ENCODE assay signal across 24 cellular contexts in the genomic region with DNA sequence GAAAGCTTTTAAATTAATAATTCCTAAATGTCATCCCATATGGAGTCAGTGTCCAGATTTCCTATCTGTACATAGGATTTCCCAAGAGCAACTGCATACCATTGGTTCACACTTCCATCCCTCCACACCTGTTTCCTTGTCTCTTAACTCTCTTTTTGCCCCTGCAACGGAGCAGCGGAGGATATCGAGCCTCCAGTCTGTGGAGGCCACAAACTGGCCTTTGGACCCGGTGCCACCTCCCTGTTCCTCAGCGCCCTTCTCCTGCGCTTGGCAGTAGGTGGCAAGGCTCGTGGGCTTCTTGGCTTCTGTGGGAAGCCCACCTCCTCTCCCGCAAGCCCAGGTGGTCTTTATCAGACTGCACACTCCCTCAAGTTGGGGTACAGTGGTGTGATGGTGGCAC. TPM values are rescaled to one million over a fixed set of nuclear protein-coding genes. Genes with fewer than 3 reads are reported as not detected.
A peak's percentile ranks its signal among the peaks of the same experiment; 100 is the strongest.
DNase-seq lines count a peak whose midpoint lies in the region; ATAC-seq, FAIRE-seq and TF ChIP-seq lines count a peak whose summit lies in the region.
"Had no signal": no experiment of that assay in that cellular context is flagged by ENCODE, and none has a peak within 500 bp of the region (broad histone marks: within the 10 kb centered on the region; RNA-seq: fewer than 3 reads in every experiment).

No MANE protein-coding gene starts in this region.

- no peak overlapping the region for H4K91ac ChIP-seq in H1 (replicated peaks; ENCODE audit: insufficient read length, low read length)

- no peak overlapping the region for H3K56ac ChIP-seq in H1 (replicated peaks; ENCODE audit: insufficient read length, low read depth, low read length)

- FAIRE-seq in HepG2 (lab: Jason Lieb, UNC): no peak
- FAIRE-seq in H1 (lab: Jason Lieb, UNC): no peak
- FAIRE-seq: A549, D721Med, G401.6, GM12878, GM12892, GM18507, GM19239 had no signal

- H3K9me3 ChIP-seq in HepG2 (ENCODE audit: low read length) (no peaks in the 10 kb centered on the region), right lobe of liver (no peaks in the 10 kb centered on the region), H1 (ENCODE audit: insufficient read depth in 2 of 2, low read depth in 1 of 2, low read length in 1 of 2) (no peaks in the 10 kb centered on the region), osteoblast (ENCODE audit: low read depth, low read length) (no peaks in the 10 kb centered on the region)
- H3K9me3 ChIP-seq: A549, BE2C, Caco-2 had no signal

- H3K4me3 ChIP-seq in HepG2 (replicated peaks in 1 of 3; ENCODE audit: insufficient read depth in 1 of 3, low read depth in 2 of 3, low read length in 3 of 3): no peak overlapping the region
- no peak overlapping the region for H3K4me3 ChIP-seq in right lobe of liver
- no peak overlapping the region for H3K4me3 ChIP-seq in H1 (ENCODE audit: extremely low read depth in 1 of 4, insufficient read depth in 2 of 4, low read depth in 3 of 4, low read length in 4 of 4)
- no peak overlapping the region for H3K4me3 ChIP-seq in osteoblast (ENCODE audit: insufficient read depth, low read length)
- H3K4me3 ChIP-seq: A549, BLaER1, GM12878 had no signal

- H3K27ac Mint-ChIP-seq in endothelial cell (ENCODE audit: unreplicated experiment): no peak overlapping the region
- H3K27ac Mint-ChIP-seq: CD4-positive, alpha-beta T cell; CD8-positive, alpha-beta T cell had no signal

- H3K4ac ChIP-seq in H1 (replicated peaks; ENCODE audit: insufficient read length, low read depth, low read length): no peak overlapping the region

- no peak overlapping the region for H2BK12ac ChIP-seq in H1 (ENCODE audit: low read depth, low read length)

- H3K14ac ChIP-seq in H1 (ENCODE audit: insufficient read length): no peak overlapping the region

- H3K36me3 ChIP-seq in HepG2 (replicated peaks in 1 of 2; ENCODE audit: control insufficient read depth in 1 of 2, insufficient read depth in 2 of 2, low read length in 2 of 2) (no peaks in the 10 kb centered on the region), right lobe of liver (no peaks in the 10 kb centered on the region), H1 (ENCODE audit: control insufficient read depth in 2 of 4, insufficient read depth in 4 of 4, low read length in 3 of 4) (no peaks in the 10 kb centered on the region), osteoblast (ENCODE audit: insufficient read depth, low read length) (no peaks in the 10 kb centered on the region)
- H3K36me3 ChIP-seq: BE2C, BLaER1 had no signal

- H3K36me3 Mint-ChIP-seq in endothelial cell (ENCODE audit: low read depth, unreplicated experiment): no peaks in the 10 kb centered on the region
- H3K36me3 Mint-ChIP-seq: CD8-positive, alpha-beta T cell had no signal

- in situ Hi-C loops in HepG2 (cut with HindIII; ENCODE audit: extremely low pct_ligation_motif_present, low pct_unique_long_range_greater_than_20kb): no loop called here

- no peak overlapping the region for H2BK5ac ChIP-seq in H1 (ENCODE audit: low read depth, low read length)

- H3K27ac ChIP-seq in HepG2 (ENCODE audit: extremely low read length, insufficient read depth, low read length): no peak overlapping the region
- no peak overlapping the region for H3K27ac ChIP-seq in right lobe of liver
- no peak overlapping the region for H3K27ac ChIP-seq in H1 (ENCODE audit: low read depth, low read length)
- H3K27ac ChIP-seq in osteoblast (ENCODE audit: low read depth, low read length): no peak overlapping the region
- H3K27ac ChIP-seq: 22Rv1, A549, BLaER1 had no signal

- H4K8ac ChIP-seq in H1 (ENCODE audit: extremely low read depth, insufficient read depth, low read length): peak overlapping the region; percentile 51; the same call in 1 of the 2 replicates

- DNase-seq in HepG2 (ENCODE audit: low spot score) (no peak), right lobe of liver (no peak), H1 (ENCODE audit: low read depth in 1 of 2, low spot score in 2 of 2) (no peak), osteoblast (ENCODE audit: insufficient read length, low spot score, missing footprints) (peak; percentile 62), endothelial cell (ENCODE audit: low spot score) (no peak), islet precursor cell (no peak), kidney tubule cell (ENCODE audit: low spot score) (no peak)
- DNase-seq: BE2C; C1 segment of cervical spinal cord; Caco-2; Calu3; CD4-positive, alpha-beta T cell; CD8-positive, alpha-beta T cell; DMS79 treated with DMSO at 0.1 percent for 48 hours; GF-D8 had no signal

- no peaks in the 10 kb centered on the region for H3K9me3 Mint-ChIP-seq in endothelial cell (ENCODE audit: unreplicated experiment)
- H3K9me3 Mint-ChIP-seq: CD4-positive, alpha-beta T cell; CD8-positive, alpha-beta T cell had no signal

- POLR2A ChIA-PET in HepG2 (lab: Yijun Ruan, JAX) (no interaction called here), H1 (lab: Charles Lee; ENCODE audit: partially characterized antibody) (no interaction called here)

- no peak overlapping the region for H4K5ac ChIP-seq in H1 (ENCODE audit: insufficient read length, low read depth, low read length)

- TF ChIP-seq POLR2A in HepG2 (IDR thresholded peaks at IDR 0.05; ENCODE audit: insufficient read depth in 1 of 2, low read depth in 2 of 2, low read length in 2 of 2): no peak
- no peak for TF ChIP-seq POLR2A in right lobe of liver (IDR thresholded peaks at IDR 0.05)
- no peak for TF ChIP-seq POLR2A in H1 (IDR thresholded peaks at IDR 0.05; ENCODE audit: control extremely low read depth in 1 of 2, low read depth in 2 of 2, low read length in 2 of 2)

- peaks cover 2% of the 10 kb centered on the region for H3K27me3 Mint-ChIP-seq in endothelial cell (ENCODE audit: unreplicated experiment)

- H2AFZ ChIP-seq in HepG2 (ENCODE audit: low read length): no peak overlapping the region
- H2AFZ ChIP-seq in H1 (ENCODE audit: low read length): no peak overlapping the region
- no peak overlapping the region for H2AFZ ChIP-seq in osteoblast (ENCODE audit: low read length)

- H2AK5ac ChIP-seq in H1 (ENCODE audit: low read depth, low read length): no peak overlapping the region

- ATAC-seq in HepG2 (no peak), right lobe of liver (no peak)
- ATAC-seq: CD8-positive, alpha-beta T cell had no signal

- no peak for TF ChIP-seq EP300 in HepG2 (IDR thresholded peaks at IDR 0.05; ENCODE audit: low read depth in 2 of 2, low read length in 2 of 2)
- no peak for TF ChIP-seq EP300 in HepG2 (CRISPR knock-in tag; IDR thresholded peaks at IDR 0.05; ENCODE audit: borderline replicate concordance)
- no peak for TF ChIP-seq EP300 in H1 (IDR thresholded peaks at IDR 0.05; ENCODE audit: borderline replicate concordance in 1 of 2, low read depth in 2 of 2, low read length in 2 of 2)

- intact Hi-C loops in HepG2 (cut with micrococcal nuclease; ENCODE audit: unreplicated experiment) (no loop called here), right lobe of liver (cut with DNase I) (no loop called here)

- H3K4me3 Mint-ChIP-seq in endothelial cell (ENCODE audit: unreplicated experiment): no peak overlapping the region
- H3K4me3 Mint-ChIP-seq: CD4-positive, alpha-beta T cell; CD8-positive, alpha-beta T cell had no signal

- no peaks in the 10 kb centered on the region for H3K79me2 ChIP-seq in HepG2 (ENCODE audit: insufficient read depth, low read length)
- no peaks in the 10 kb centered on the region for H3K79me2 ChIP-seq in H1 (ENCODE audit: control insufficient read depth in 1 of 2, insufficient read depth in 2 of 2, low read length in 2 of 2)
- H3K79me2 ChIP-seq in osteoblast (ENCODE audit: insufficient read depth, low read length): no peaks in the 10 kb centered on the region

- H3K4me1 ChIP-seq in HepG2 (ENCODE audit: insufficient read depth, low read length) (peaks cover 84% of the 10 kb centered on the region), right lobe of liver (no peaks in the 10 kb centered on the region), H1 (replicated peaks in 1 of 4; ENCODE audit: control insufficient read depth in 3 of 4, insufficient read depth in 4 of 4, low read length in 3 of 4) (no peaks in the 10 kb centered on the region; a peak in 1 of 7 replicates), osteoblast (ENCODE audit: insufficient read depth, low read length) (no peaks in the 10 kb centered on the region)
- H3K4me1 ChIP-seq: A549, BE2C, Caco-2 had no signal

- H3K79me1 ChIP-seq in H1 (ENCODE audit: low read depth, low read length): no peaks in the 10 kb centered on the region

- H2BK15ac ChIP-seq in H1 (ENCODE audit: low read length): no peak overlapping the region

- TF ChIP-seq RAD21 in HepG2 (CRISPR knock-in tag; IDR thresholded peaks at IDR 0.05) (no peak), H1 (IDR thresholded peaks at IDR 0.05 in 1 of 2, conservative IDR thresholded peaks at IDR 0.05 in 1 of 2; ENCODE audit: low read depth in 2 of 2, low read length in 2 of 2) (no peak)

- CTCF ChIA-PET in HepG2 (lab: Yijun Ruan, JAX; ENCODE audit: low intra/inter-chr PET ratio, low total read pairs) (no interaction called here), H1 (lab: Charles Lee; ENCODE audit: partially characterized antibody) (interaction anchor here (0.8 to 1.4 kb wide), 2 partner anchors 19 to 27 kb away, joined by 3 to 4 read pairs; no protein-coding TSS in a partner anchor)

- no TSS peak for BruUV-seq in HepG2 (replicated peaks; lab: Mats Ljungman, UMichigan)

- no peaks in the 10 kb centered on the region for H3K23me2 ChIP-seq in H1 (ENCODE audit: low read depth, low read length)

- peaks cover 2% of the 10 kb centered on the region for H3K4me1 Mint-ChIP-seq in endothelial cell (ENCODE audit: unreplicated experiment)

- H3K27me3 ChIP-seq in HepG2 (ENCODE audit: control insufficient read depth in 1 of 2, insufficient read depth in 2 of 2, low read length in 2 of 2) (peaks cover 0 to 19% of the 10 kb centered on the region in 2 experiments; a peak in 2 of 5 replicates), right lobe of liver (no peaks in the 10 kb centered on the region), H1 (replicated peaks in 1 of 4; ENCODE audit: control insufficient read depth in 3 of 4, extremely low read depth in 1 of 4, insufficient read depth in 3 of 4, low read length in 3 of 4) (no peaks in the 10 kb centered on the region), osteoblast (ENCODE audit: insufficient read depth, low read length) (peaks cover 7% of the 10 kb centered on the region)
- H3K27me3 ChIP-seq: BE2C, BLaER1 had no signal

- H2BK20ac ChIP-seq in H1 (ENCODE audit: low read length): no peak overlapping the region

- no peak overlapping the region for H2BK120ac ChIP-seq in H1 (replicated peaks; ENCODE audit: low read depth, low read length)

- no peak for TF ChIP-seq CTCF in HepG2 (CRISPR knock-in tag; IDR thresholded peaks at IDR 0.05)
- no peak for TF ChIP-seq CTCF in right lobe of liver (IDR thresholded peaks at IDR 0.05)
- TF ChIP-seq CTCF in H1 (IDR thresholded peaks at IDR 0.05; ENCODE audit: control extremely low read depth in 1 of 3, insufficient read depth in 1 of 3, low read depth in 1 of 3, low read length in 3 of 3): no peak
- TF ChIP-seq CTCF in osteoblast (IDR thresholded peaks at IDR 0.05; ENCODE audit: extremely low read depth, low read depth, low read length): no peak
- no peak for TF ChIP-seq CTCF in endothelial cell (IDR thresholded peaks at IDR 0.05; ENCODE audit: unreplicated experiment)

- H3K4me2 ChIP-seq in HepG2 (ENCODE audit: low read depth, low read length) (peak overlapping the region; percentile 70; the same call in 1 of the 2 replicates), H1 (ENCODE audit: insufficient read depth in 1 of 2, low read depth in 2 of 2, low read length in 2 of 2) (no peak overlapping the region), osteoblast (ENCODE audit: insufficient read depth, low read length) (no peak overlapping the region)
- H3K4me2 ChIP-seq: A549, BLaER1 had no signal

- 66% methylated on average over 8 of the region's 8 CpGs for WGBS in HepG2 (ENCODE audit: low lambda C conversion rate)
- 100% methylated on average over 2 of the region's 8 CpGs for WGBS in right lobe of liver (ENCODE audit: insufficient coverage, low coverage, low lambda C conversion rate, missing lambda C conversion rate)
- WGBS in H1 (ENCODE audit: extremely low coverage in 1 of 2, insufficient coverage in 1 of 2, insufficient read length in 1 of 2, insufficient replicate concordance in 2 of 2, low coverage in 1 of 2, low lambda C conversion rate in 2 of 2, missing lambda C conversion rate in 1 of 2), 2 experiments: 83% methylated on average over 8 of the region's 8 CpGs; no CpG with 5 or more reads in 1 of the 2 experiments

- no peaks in the 10 kb centered on the region for H4K20me1 ChIP-seq in HepG2 (ENCODE audit: insufficient read depth, low read length)
- no peaks in the 10 kb centered on the region for H4K20me1 ChIP-seq in H1 (replicated peaks in 1 of 2; ENCODE audit: control insufficient read depth in 1 of 2, insufficient read depth in 2 of 2, low read length in 2 of 2)
- H4K20me1 ChIP-seq in osteoblast (ENCODE audit: insufficient read depth, low read length): no peaks in the 10 kb centered on the region
- H4K20me1 ChIP-seq: BLaER1 had no signal

- H3K23ac ChIP-seq in H1 (ENCODE audit: insufficient read length): no peak overlapping the region

- no peak overlapping the region; the same call in 1 of the 2 replicates for H3K18ac ChIP-seq in H1 (ENCODE audit: extremely low read depth, low read length)

- H3K9ac ChIP-seq in HepG2 (ENCODE audit: insufficient read depth, low read depth, low read length): no peak overlapping the region
- H3K9ac ChIP-seq in H1 (replicated peaks in 1 of 4; ENCODE audit: extremely low read depth in 1 of 4, low read depth in 3 of 4, low read length in 3 of 4): no peak overlapping the region
- H3K9ac ChIP-seq: BLaER1 had no signal

RNA-seq across cellular contexts. Expression of gene STK25, which starts 23.8 kb away (rescaled TPM):
- total RNA-seq in HepG2 (2016; rRNA removed; fragmentation: Illumina TruSeq; extraction: Trizol) (123 and 177 TPM in 2 replicates), right lobe of liver (10 to 100 TPM; 51.0 to 99.1 (median 63.5) TPM), osteoblast (189 and 227 TPM in 2 replicates), endothelial cell (ENCODE audit: unreplicated experiment) (296 TPM)
- 143 and 149 TPM in 2 replicates for total RNA-seq in HepG2 (2016; cell fraction: cytosol; rRNA removed; fragmentation: Illumina TruSeq; extraction: Trizol; ENCODE audit: low read depth)
- total RNA-seq in HepG2 (2016; cell fraction: insoluble cytoplasmic fraction; rRNA removed; fragmentation: Illumina TruSeq; extraction: Trizol): 108 and 184 TPM in 2 replicates
- total RNA-seq in HepG2 (2016; cell fraction: membrane; rRNA removed; fragmentation: Illumina TruSeq; extraction: Trizol): 217 TPM in 2 replicates
- 128 and 139 TPM in 2 replicates for total RNA-seq in HepG2 (2016; cell fraction: nucleus; rRNA removed; fragmentation: Illumina TruSeq; extraction: Trizol)
- polyA plus RNA-seq in HepG2 (2011; rRNA removed) (481 and 626 TPM in 2 replicates), H1 (2011; rRNA removed) (546 and 743 TPM in 2 replicates)
- 323 and 410 TPM in 2 replicates for polyA plus RNA-seq in HepG2 (2011; cell fraction: cytosol; rRNA removed)
- polyA plus RNA-seq in HepG2 (2011; cell fraction: nucleus; rRNA removed): 1,381 and 1,393 TPM in 2 replicates
- polyA plus RNA-seq in HepG2 (2012): 200 and 245 TPM in 2 replicates
- 126 and 132 TPM in 2 replicates for polyA plus RNA-seq in HepG2 (2016; cell fraction: cytosol; fragmentation: Illumina TruSeq; extraction: Trizol; ENCODE audit: low read depth)
- polyA plus RNA-seq in HepG2 (2016; cell fraction: insoluble cytoplasmic fraction; fragmentation: Illumina TruSeq; extraction: Trizol; ENCODE audit: low read depth): 133 and 166 TPM in 2 replicates
- 186 and 199 TPM in 2 replicates for polyA plus RNA-seq in HepG2 (2016; cell fraction: membrane; fragmentation: Illumina TruSeq; extraction: Trizol; ENCODE audit: low read depth)
- 341 and 351 TPM in 2 replicates for polyA plus RNA-seq in HepG2 (2016; cell fraction: nucleus; fragmentation: Illumina TruSeq; extraction: Trizol; ENCODE audit: insufficient read depth, low read depth)
- polyA minus RNA-seq in HepG2 (2011; rRNA and poly(A)+ RNA removed; ENCODE audit: low replicate concordance): 198 and 615 TPM in 2 replicates
- polyA minus RNA-seq in HepG2 (2011; cell fraction: cytosol; rRNA and poly(A)+ RNA removed): 125 and 128 TPM in 2 replicates
- polyA minus RNA-seq in HepG2 (2011; cell fraction: nucleus; rRNA and poly(A)+ RNA removed): 166 and 229 TPM in 2 replicates
- 159 and 162 TPM in 2 replicates for total RNA-seq in H1 (2021; fragmentation: NEBNext Ultra II Directional; extraction: Animal tissue kit (Norgen Biotek cat#: 25700))
- 422 TPM for polyA plus RNA-seq in H1 (2011; cell fraction: cytosol; rRNA removed)
- polyA plus RNA-seq in H1 (2011; cell fraction: nucleus; rRNA removed): 1,385 TPM
- polyA plus RNA-seq in H1 (2012, experiment 1 of 2): 179 to 242 TPM (median 225 TPM) in 4 replicates
- 236 TPM for polyA plus RNA-seq in H1 (2012, experiment 2 of 2)
- polyA plus RNA-seq in H1 (2013, experiment 1 of 2): 117 TPM
- polyA plus RNA-seq in H1 (2013, experiment 2 of 2): 108 TPM
- polyA minus RNA-seq in H1 (2011; rRNA and poly(A)+ RNA removed): 256 and 338 TPM in 2 replicates
- 108 TPM for polyA minus RNA-seq in H1 (2011; cell fraction: cytosol; rRNA and poly(A)+ RNA removed)
- polyA minus RNA-seq in H1 (2011; cell fraction: nucleus; rRNA and poly(A)+ RNA removed): 190 TPM

RNA-seq across cellular contexts. Expression of gene BOK, which starts 26.4 kb away (rescaled TPM):
- 30.2 and 35.5 TPM in 2 replicates for total RNA-seq in HepG2 (2016; rRNA removed; fragmentation: Illumina TruSeq; extraction: Trizol)
- 22.2 and 23.9 TPM in 2 replicates for total RNA-seq in HepG2 (2016; cell fraction: cytosol; rRNA removed; fragmentation: Illumina TruSeq; extraction: Trizol; ENCODE audit: low read depth)
- total RNA-seq in HepG2 (2016; cell fraction: insoluble cytoplasmic fraction; rRNA removed; fragmentation: Illumina TruSeq; extraction: Trizol): 28.1 and 36.4 TPM in 2 replicates
- total RNA-seq in HepG2 (2016; cell fraction: membrane; rRNA removed; fragmentation: Illumina TruSeq; extraction: Trizol): 58.8 and 67.3 TPM in 2 replicates
- total RNA-seq in HepG2 (2016; cell fraction: nucleus; rRNA removed; fragmentation: Illumina TruSeq; extraction: Trizol): 18.8 and 20.8 TPM in 2 replicates
- 39.2 and 58.1 TPM in 2 replicates for polyA plus RNA-seq in HepG2 (2011; rRNA removed)
- 49.3 and 71.9 TPM in 2 replicates for polyA plus RNA-seq in HepG2 (2011; cell fraction: cytosol; rRNA removed)
- polyA plus RNA-seq in HepG2 (2011; cell fraction: nucleus; rRNA removed): 101 and 104 TPM in 2 replicates
- polyA plus RNA-seq in HepG2 (2012): 43.9 and 55.3 TPM in 2 replicates
- polyA plus RNA-seq in HepG2 (2016; cell fraction: cytosol; fragmentation: Illumina TruSeq; extraction: Trizol; ENCODE audit: low read depth): 28.1 and 33.7 TPM in 2 replicates
- 37.9 and 46.1 TPM in 2 replicates for polyA plus RNA-seq in HepG2 (2016; cell fraction: insoluble cytoplasmic fraction; fragmentation: Illumina TruSeq; extraction: Trizol; ENCODE audit: low read depth)
- 64.2 and 66.8 TPM in 2 replicates for polyA plus RNA-seq in HepG2 (2016; cell fraction: membrane; fragmentation: Illumina TruSeq; extraction: Trizol; ENCODE audit: low read depth)
- 41.2 and 42.5 TPM in 2 replicates for polyA plus RNA-seq in HepG2 (2016; cell fraction: nucleus; fragmentation: Illumina TruSeq; extraction: Trizol; ENCODE audit: insufficient read depth, low read depth)
- polyA minus RNA-seq in HepG2 (2011; rRNA and poly(A)+ RNA removed; ENCODE audit: low replicate concordance): 10.1 and 74.6 TPM in 2 replicates
- polyA minus RNA-seq in HepG2 (2011; cell fraction: cytosol; rRNA and poly(A)+ RNA removed): 39.7 and 41.5 TPM in 2 replicates
- polyA minus RNA-seq in HepG2 (2011; cell fraction: nucleus; rRNA and poly(A)+ RNA removed): 9.9 and 12.7 TPM in 2 replicates
- total RNA-seq in right lobe of liver: 100 to 1,000 TPM in 3 of 6 experiments, 10 to 100 TPM in 3; 50.1 to 119 (median 90.5) TPM
- 33.7 and 34.7 TPM in 2 replicates for total RNA-seq in H1 (2021; fragmentation: NEBNext Ultra II Directional; extraction: Animal tissue kit (Norgen Biotek cat#: 25700))
- polyA plus RNA-seq in H1 (2011; rRNA removed): 37.6 and 47.9 TPM in 2 replicates
- 33.5 TPM for polyA plus RNA-seq in H1 (2011; cell fraction: cytosol; rRNA removed)
- 50.2 TPM for polyA plus RNA-seq in H1 (2011; cell fraction: nucleus; rRNA removed)
- 18.3 to 27.4 TPM (median 25.2 TPM) in 4 replicates for polyA plus RNA-seq in H1 (2012, experiment 1 of 2)
- polyA plus RNA-seq in H1 (2012, experiment 2 of 2): 30.5 TPM
- 25.1 TPM for polyA plus RNA-seq in H1 (2013, experiment 1 of 2)
- polyA plus RNA-seq in H1 (2013, experiment 2 of 2): 24.1 TPM
- 14.2 and 14.4 TPM in 2 replicates for polyA minus RNA-seq in H1 (2011; rRNA and poly(A)+ RNA removed)
- polyA minus RNA-seq in H1 (2011; cell fraction: cytosol; rRNA and poly(A)+ RNA removed): 13.2 TPM
- 12.3 TPM for polyA minus RNA-seq in H1 (2011; cell fraction: nucleus; rRNA and poly(A)+ RNA removed)
- total RNA-seq in osteoblast: 33.3 and 41.3 TPM in 2 replicates
- 110 TPM for total RNA-seq in endothelial cell (ENCODE audit: unreplicated experiment)
- total RNA-seq: CD4-positive, alpha-beta T cell; CD8-positive, alpha-beta T cell had no signal
